ENCODE assay signal across 14 cellular contexts in genomic region chr11:37657645-37658044, GRCh38.
A peak's percentile ranks its signal among the peaks of the same experiment; 100 is the strongest.
DNase-seq lines count a peak whose midpoint lies in the region; ATAC-seq, FAIRE-seq and TF ChIP-seq lines count a peak whose summit lies in the region.
"Had no signal": no experiment of that assay in that cellular context is flagged by ENCODE, and none has a peak within 500 bp of the region (broad histone marks: within the 10 kb centered on the region; RNA-seq: fewer than 3 reads in every experiment).

No MANE protein-coding gene starts in this region.

- TF ChIP-seq POLR2A in breast epithelium (IDR thresholded peaks at IDR 0.05), result no peak

- DNase-seq in MCF 10A (ENCODE audit: unreplicated experiment) (peak; percentile 36), breast epithelium (ENCODE audit: low spot score in 2 of 2) (no peak), PC-3 (peak; percentile 57), epithelial cell of esophagus (ENCODE audit: low read depth) (peak; percentile 50), type B pancreatic cell (ENCODE audit: extremely low spot score, unreplicated experiment) (no peak), pancreas (no peak), GM19238 (ENCODE audit: insufficient read length, low spot score) (no peak)
- no peak for DNase-seq in effector memory CD8-positive, alpha-beta T cell
- DNase-seq: activated effector memory CD4-positive, alpha-beta T cell treated with anti-CD3 and anti-CD28 coated beads, Interleukin-2, amount 50 U/mL, for 16 hours; NCI-H345; stimulated activated CD4-positive, alpha-beta T cell treated with anti-CD3 and anti-CD28 coated beads, Interleukin-15, amount 100 ng/mL, for 24 hours; stomach had no signal

- H3K4me1 ChIP-seq in breast epithelium (no peaks in the 10 kb centered on the region), PC-3 (ENCODE audit: insufficient read depth, low read length) (no peaks in the 10 kb centered on the region), pancreas (no peaks in the 10 kb centered on the region)
- H3K4me1 ChIP-seq: BLaER1 treated with 17β-estradiol and CSF1 and Interleukin-3, amounts not matched to agents 10 nM and 100 nM; stomach had no signal

- no peaks in the 10 kb centered on the region for H3K9me3 ChIP-seq in breast epithelium
- H3K9me3 ChIP-seq in PC-3 (ENCODE audit: low read length), result no peaks in the 10 kb centered on the region
- H3K9me3 ChIP-seq in pancreas, result no peaks in the 10 kb centered on the region
- H3K9me3 ChIP-seq: BLaER1 treated with 17β-estradiol and CSF1 and Interleukin-3, amounts not matched to agents 10 nM and 100 nM had no signal

- no peak overlapping the region for H3K4me2 ChIP-seq in PC-3 (ENCODE audit: low read length)
- H3K4me2 ChIP-seq: BLaER1 treated with 17β-estradiol and CSF1 and Interleukin-3, amounts not matched to agents 10 nM and 100 nM had no signal

- POLR2A ChIA-PET in MCF 10A (lab: Yijun Ruan, JAX) (no interaction called here), PC-3 (lab: Charles Lee; ENCODE audit: unreplicated experiment) (no interaction called here)

- ATAC-seq in PC-3 (0 out of 2 replicates have a peak, but pooled peaks have one; percentile 24), pancreas (no peak)
- ATAC-seq in effector memory CD8-positive, alpha-beta T cell (replicated peaks), result no peak
- ATAC-seq: esophagus mucosa had no signal

- no peaks in the 10 kb centered on the region for H3K9me3 Mint-ChIP-seq in MCF 10A (ENCODE audit: unreplicated experiment)
- peaks cover 5% of the 10 kb centered on the region for H3K9me3 Mint-ChIP-seq in type B pancreatic cell
- peaks cover 7 to 15% of the 10 kb centered on the region in 2 donors for H3K9me3 Mint-ChIP-seq in effector memory CD8-positive, alpha-beta T cell

- WGBS in pancreas, 2 donors, result 61 to 77% methylated on average over 1 of the region's 1 CpG

- H3K4me1 Mint-ChIP-seq in MCF 10A (ENCODE audit: insufficient read depth, unreplicated experiment) (no peaks in the 10 kb centered on the region), type B pancreatic cell (ENCODE audit: unreplicated experiment) (no peaks in the 10 kb centered on the region)
- no peaks in the 10 kb centered on the region for H3K4me1 Mint-ChIP-seq in effector memory CD8-positive, alpha-beta T cell (ENCODE audit: low read depth in 2 of 2)

- H3K27ac Mint-ChIP-seq in MCF 10A (ENCODE audit: low read depth, unreplicated experiment) (no peak overlapping the region), type B pancreatic cell (no peak overlapping the region)
- H3K27ac Mint-ChIP-seq in effector memory CD8-positive, alpha-beta T cell, result no peak overlapping the region

- H3K27me3 Mint-ChIP-seq in MCF 10A (ENCODE audit: insufficient read depth, unreplicated experiment), result no peaks in the 10 kb centered on the region
- H3K27me3 Mint-ChIP-seq in type B pancreatic cell, result no peaks in the 10 kb centered on the region
- H3K27me3 Mint-ChIP-seq in effector memory CD8-positive, alpha-beta T cell, result no peaks in the 10 kb centered on the region

- H3K79me2 ChIP-seq in PC-3 (ENCODE audit: low read length), result no peaks in the 10 kb centered on the region

- CTCF ChIA-PET in MCF 10A (lab: Yijun Ruan, JAX), result no interaction called here
- CTCF ChIA-PET in PC-3 (lab: Charles Lee), result interaction anchor here (0.7 kb wide), 1 partner anchor 134 kb away, joined by 3 read pairs; no protein-coding TSS in a partner anchor

- TF ChIP-seq CTCF in MCF 10A (IDR thresholded peaks at IDR 0.05; ENCODE audit: unreplicated experiment) (peak; percentile 37), breast epithelium (IDR thresholded peaks at IDR 0.05) (peak in 1 of 3 donors; percentile 23), PC-3 (conservative IDR thresholded peaks at IDR 0.05; ENCODE audit: low read depth, low read length) (peak; percentile 65), epithelial cell of esophagus (IDR thresholded peaks at IDR 0.05; ENCODE audit: insufficient read depth, low read depth, low read length, missing control alignments) (peak; percentile 61), type B pancreatic cell (conservative IDR thresholded peaks at IDR 0.05) (peak; percentile 63), pancreas (IDR thresholded peaks at IDR 0.05) (no peak)

- no peak for FAIRE-seq in pancreas (lab: Jason Lieb, UNC)

- H3K9ac ChIP-seq in PC-3 (ENCODE audit: low read length), result no peak overlapping the region
- H3K9ac ChIP-seq: BLaER1 treated with 17β-estradiol and CSF1 and Interleukin-3, amounts not matched to agents 10 nM and 100 nM had no signal

- H3K27ac ChIP-seq in breast epithelium, result no peak overlapping the region
- H3K27ac ChIP-seq in PC-3 (ENCODE audit: low read length), result no peak overlapping the region
- no peak overlapping the region for H3K27ac ChIP-seq in pancreas
- H3K27ac ChIP-seq: BLaER1 treated with 17β-estradiol and CSF1 and Interleukin-3, amounts not matched to agents 10 nM and 100 nM; stomach had no signal

- H3K4me3 Mint-ChIP-seq in MCF 10A (ENCODE audit: unreplicated experiment) (no peak overlapping the region), type B pancreatic cell (no peak overlapping the region)
- no peak overlapping the region for H3K4me3 Mint-ChIP-seq in effector memory CD8-positive, alpha-beta T cell

- H3K27me3 ChIP-seq in breast epithelium (no peaks in the 10 kb centered on the region), PC-3 (ENCODE audit: low read length) (no peaks in the 10 kb centered on the region), pancreas (peaks cover 0 to 5% (median 0%) of the 10 kb centered on the region in 4 donors)
- H3K27me3 ChIP-seq: BLaER1 treated with 17β-estradiol and CSF1 and Interleukin-3, amounts not matched to agents 10 nM and 100 nM; stomach had no signal

- H3K36me3 Mint-ChIP-seq in MCF 10A (ENCODE audit: insufficient read depth, unreplicated experiment) (no peaks in the 10 kb centered on the region), type B pancreatic cell (peaks cover 4% of the 10 kb centered on the region)
- no peaks in the 10 kb centered on the region for H3K36me3 Mint-ChIP-seq in effector memory CD8-positive, alpha-beta T cell (ENCODE audit: insufficient read depth)

- no peaks in the 10 kb centered on the region for H3F3A ChIP-seq in PC-3 (ENCODE audit: low read length, unreplicated experiment)

- no peak overlapping the region for H2AFZ ChIP-seq in PC-3 (ENCODE audit: low read length)

- intact Hi-C loops in MCF 10A (cut with micrococcal nuclease), result loop anchor here (5.0 kb wide), 1 partner anchor 1710 kb away; no protein-coding TSS in a partner anchor
- intact Hi-C loops in breast epithelium (cut with DNase I; ENCODE audit: low total_unique reads), result no loop called here
- intact Hi-C loops in PC-3 (cut with micrococcal nuclease), result loop anchor here (1.0 to 5.0 kb wide), 3 partner anchors 209 to 1720 kb away; no protein-coding TSS in a partner anchor
- intact Hi-C loops in pancreas (cut with DNase I), result no loop called here

- BruUV-seq in MCF 10A (replicated peaks; lab: Mats Ljungman, UMichigan) (no TSS peak), PC-3 (replicated peaks; lab: Mats Ljungman, UMichigan) (no TSS peak)

- no peaks in the 10 kb centered on the region for H3K9me2 ChIP-seq in PC-3 (replicated peaks; ENCODE audit: low read length)

- no peaks in the 10 kb centered on the region for H4K20me1 ChIP-seq in PC-3 (ENCODE audit: low read length)
- H4K20me1 ChIP-seq: BLaER1 treated with 17β-estradiol and CSF1 and Interleukin-3, amounts not matched to agents 10 nM and 100 nM had no signal

- H3K4me3 ChIP-seq in breast epithelium, result no peak overlapping the region
- no peak overlapping the region for H3K4me3 ChIP-seq in PC-3 (ENCODE audit: low read length)
- H3K4me3 ChIP-seq in epithelial cell of esophagus (ENCODE audit: low read length), result no peak overlapping the region
- H3K4me3 ChIP-seq in pancreas, result no peak overlapping the region
- H3K4me3 ChIP-seq: BLaER1 treated with 17β-estradiol and CSF1 and Interleukin-3, amounts not matched to agents 10 nM and 100 nM; stomach had no signal

- H3K36me3 ChIP-seq in breast epithelium (no peaks in the 10 kb centered on the region), PC-3 (ENCODE audit: low read depth, low read length) (no peaks in the 10 kb centered on the region), pancreas (no peaks in the 10 kb centered on the region)
- H3K36me3 ChIP-seq: BLaER1 treated with 17β-estradiol and CSF1 and Interleukin-3, amounts not matched to agents 10 nM and 100 nM; stomach had no signal

Comparison
In these comparisons a context has a peak if more than half of its experiments do, and no peak if none do; other contexts are left out.
1. DNase-seq: peak in MCF 10A (single experiment), PC-3 (single experiment) and epithelial cell of esophagus (single experiment); none in breast epithelium (0 of 2), type B pancreatic cell (single experiment), pancreas (0 of 6), effector memory CD8-positive, alpha-beta T cell (0 of 3) and GM19238 (single experiment).
2. intact Hi-C loops: an anchor here in MCF 10A (5.0 kb wide) and PC-3 (1.0 to 5.0 kb wide); none called in breast epithelium and pancreas.
3. CTCF ChIP-seq: peak in MCF 10A (single experiment), PC-3 (single experiment), epithelial cell of esophagus (single experiment) and type B pancreatic cell (single experiment); none in pancreas (0 of 4).